In the genomic region with DNA sequence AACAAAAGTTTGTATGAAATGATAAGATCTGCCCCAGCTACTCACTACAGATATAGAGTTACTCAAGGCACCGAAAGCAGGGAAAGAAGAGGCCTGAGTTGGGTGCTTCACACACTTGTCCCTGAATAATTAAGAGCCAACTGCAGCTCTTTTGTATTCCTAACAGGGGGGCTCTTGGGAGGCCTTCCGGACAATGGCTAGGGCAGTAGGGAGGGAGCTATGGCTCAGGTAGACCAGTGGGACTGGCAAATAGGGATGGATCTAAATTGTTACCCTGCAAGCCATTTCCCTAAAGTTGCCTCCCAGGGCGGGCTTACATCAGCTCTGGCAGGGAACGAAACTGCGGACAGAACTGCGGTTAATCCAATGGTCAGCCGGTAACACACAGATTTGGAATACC, we compare ENCODE assay signal across 17 cellular contexts. TPM values are rescaled to one million over a fixed set of nuclear protein-coding genes. Genes with fewer than 3 reads are reported as not detected.
DNase-seq lines count a peak whose midpoint lies in the region; ATAC-seq and TF ChIP-seq lines count a peak whose summit lies in the region.
"Had no signal": no experiment of that assay in that cellular context is flagged by ENCODE, and none has a peak within 500 bp of the region (broad histone marks: within the 10 kb centered on the region; RNA-seq: fewer than 3 reads in every experiment).

No MANE protein-coding gene starts in this region.

- H3K9me3 Mint-ChIP-seq in H9, result no peaks in the 10 kb centered on the region; a peak in 1 of 5 replicates
- H3K9me3 Mint-ChIP-seq: CD8-positive, alpha-beta T cell had no signal

- no peak overlapping the region for H2BK12ac ChIP-seq in H9 (ENCODE audit: insufficient read length, low read depth, low read length)

- no peak overlapping the region for H4K91ac ChIP-seq in H9 (ENCODE audit: insufficient read length, low read depth, low read length)

- peak overlapping the region; percentile 16; the same call in 1 of the 2 replicates for H3K14ac ChIP-seq in H9 (ENCODE audit: insufficient read depth, low read length)

- H3K4me1 ChIP-seq in H9 (ENCODE audit: insufficient read depth, low read length) (peaks cover 22% of the 10 kb centered on the region; the same call in 1 of the 2 replicates), iPS-18a (ENCODE audit: control insufficient read depth, low read depth, low read length) (peaks cover 40% of the 10 kb centered on the region), parathyroid adenoma (peaks cover 12% of the 10 kb centered on the region)
- H3K4me1 ChIP-seq: HAP-1 had no signal

- H3T11ph ChIP-seq in H9 (ENCODE audit: low read length), result no peak overlapping the region

- no peak overlapping the region for H3K23ac ChIP-seq in H9 (ENCODE audit: insufficient read length, low read depth, low read length)

- no peak overlapping the region for H4K5ac ChIP-seq in H9 (ENCODE audit: insufficient read length, low read depth, low read length)

- DNase-seq in H9, result peak; percentile 42
- DNase-seq in SK-N-MC (ENCODE audit: low read depth, low spot score), result no peak
- no peak for DNase-seq in stimulated activated CD4-positive, alpha-beta T cell treated with anti-CD3 and anti-CD28 coated beads, Interleukin-4, amount 100 ng/mL, for 4 hours
- no peak for DNase-seq in NCI-H1930 (lab: John Stamatoyannopoulos, UW)
- DNase-seq: C1 segment of cervical spinal cord; CD8-positive, alpha-beta T cell; NCI-H2081; NCI-H748 treated with DMSO at 0.1 percent for 48 hours; PC-9; RPMI8226; SHP77; SW 1271 had no signal

- peaks cover 41 to 60% of the 10 kb centered on the region in 2 experiments for H3K4me1 Mint-ChIP-seq in H9

- peaks cover 55% of the 10 kb centered on the region for H3K27me3 Mint-ChIP-seq in H9 (ENCODE audit: low read depth)

- H3K9me3 ChIP-seq in H9 (ENCODE audit: control insufficient read depth, low read depth, low read length), result no peaks in the 10 kb centered on the region
- no peaks in the 10 kb centered on the region for H3K9me3 ChIP-seq in SK-N-MC (ENCODE audit: low read depth, low read length)
- no peaks in the 10 kb centered on the region for H3K9me3 ChIP-seq in iPS-18a (ENCODE audit: control insufficient read depth, low read depth, low read length)
- H3K9me3 ChIP-seq in parathyroid adenoma (ENCODE audit: control insufficient read depth, low read length), result no peaks in the 10 kb centered on the region

- TF ChIP-seq CTCF in H9 (conservative IDR thresholded peaks at IDR 0.05) (no peak), parathyroid adenoma (IDR thresholded peaks at IDR 0.05) (no peak)

- H4K20me1 ChIP-seq in H9 (ENCODE audit: control insufficient read depth, insufficient read depth, insufficient read length), result no peaks in the 10 kb centered on the region

- H2BK120ac ChIP-seq in H9 (ENCODE audit: low read depth, low read length, poor library complexity, severe bottlenecking), result no peak overlapping the region

- no peak overlapping the region for H2BK20ac ChIP-seq in H9 (ENCODE audit: low read depth, low read length, poor library complexity, severe bottlenecking)

- H3K9ac ChIP-seq in H9 (ENCODE audit: extremely low read depth, insufficient read length, low read length) (no peak overlapping the region), SK-N-MC (ENCODE audit: insufficient read length) (no peak overlapping the region), iPS-18a (ENCODE audit: low read length) (no peak overlapping the region), parathyroid adenoma (no peak overlapping the region)

- H3K4me3 Mint-ChIP-seq in H9, result peak overlapping the region in 1 of 2 experiments; percentile 50; a peak in 3 of 5 replicates
- H3K4me3 Mint-ChIP-seq: CD8-positive, alpha-beta T cell; IgD-negative memory B cell had no signal

- H4K8ac ChIP-seq in H9 (replicated peaks; ENCODE audit: insufficient read length, low read depth, low read length), result no peak overlapping the region

- H2BK5ac ChIP-seq in H9 (ENCODE audit: insufficient read length, low read length), result no peak overlapping the region

- no peaks in the 10 kb centered on the region for H3K79me2 ChIP-seq in H9 (ENCODE audit: insufficient read depth, low read length)
- no peaks in the 10 kb centered on the region for H3K79me2 ChIP-seq in parathyroid adenoma

- no peaks in the 10 kb centered on the region for H3K79me1 ChIP-seq in H9 (ENCODE audit: insufficient read depth, low read depth, low read length, poor library complexity, severe bottlenecking)

- peak overlapping the region in 1 of 3 experiments; percentile 20; a peak in 1 of 7 replicates for H3K27ac Mint-ChIP-seq in H9
- H3K27ac Mint-ChIP-seq: CD8-positive, alpha-beta T cell; IgD-negative memory B cell had no signal

- H2AK5ac ChIP-seq in H9 (ENCODE audit: insufficient read length, low read length), result no peak overlapping the region

- peaks cover 0 to 6% (median 0%) of the 10 kb centered on the region in 3 experiments; a peak in 3 of 7 replicates for H3K36me3 Mint-ChIP-seq in H9 (ENCODE audit: insufficient read depth in 1 of 3, low read depth in 3 of 3)
- H3K36me3 Mint-ChIP-seq: CD8-positive, alpha-beta T cell; IgD-negative memory B cell had no signal

- H3K4ac ChIP-seq in H9 (ENCODE audit: low read depth, low read length), result no peak overlapping the region

- H3K56ac ChIP-seq in H9 (ENCODE audit: insufficient read length, low read depth, low read length), result no peak overlapping the region

- H3K4me3 ChIP-seq in SK-N-MC (0 out of 2 replicates have a peak overlapping the region, but pooled peaks have one; percentile 1), iPS-18a (ENCODE audit: low read length) (peak overlapping the region; percentile 23), parathyroid adenoma (ENCODE audit: low read depth, low read length) (no peak overlapping the region)
- H3K4me3 ChIP-seq: HAP-1, PC-9 had no signal

- H3K27ac ChIP-seq in H9 (ENCODE audit: insufficient read length, low read depth, low read length) (no peak overlapping the region), SK-N-MC (0 out of 2 replicates have a peak overlapping the region, but pooled peaks have one; percentile 0), iPS-18a (ENCODE audit: low read length) (no peak overlapping the region), parathyroid adenoma (no peak overlapping the region)
- H3K27ac ChIP-seq: PC-9 had no signal

- H3K23me2 ChIP-seq in H9 (ENCODE audit: insufficient read length, low read depth, low read length, poor library complexity, severe bottlenecking), result peaks cover 8% of the 10 kb centered on the region

- peaks cover 79% of the 10 kb centered on the region for H3K36me3 ChIP-seq in SK-N-MC (ENCODE audit: insufficient read depth, low read length)
- H3K36me3 ChIP-seq in iPS-18a (ENCODE audit: control insufficient read depth, low read depth, low read length), result no peaks in the 10 kb centered on the region
- H3K36me3 ChIP-seq in parathyroid adenoma (ENCODE audit: control insufficient read depth, insufficient read depth, low read length), result no peaks in the 10 kb centered on the region
- H3K36me3 ChIP-seq: HAP-1 had no signal

- H3K27me3 ChIP-seq in H9 (ENCODE audit: insufficient read depth, low read length), result peaks cover 7% of the 10 kb centered on the region; the same call in 1 of the 2 replicates
- H3K27me3 ChIP-seq in iPS-18a (ENCODE audit: control insufficient read depth, insufficient read depth, low read length), result peaks cover 13% of the 10 kb centered on the region
- H3K27me3 ChIP-seq in parathyroid adenoma (ENCODE audit: control insufficient read depth, insufficient read depth, low read length), result no peaks in the 10 kb centered on the region

- ATAC-seq in HG03521 (IDR thresholded peaks at IDR 0.05; ENCODE audit: unreplicated experiment), result no peak
- ATAC-seq: CD8-positive, alpha-beta T cell had no signal

- H3K18ac ChIP-seq in H9 (ENCODE audit: insufficient read length, low read depth, low read length), result no peak overlapping the region

- H3K4me2 ChIP-seq in H9 (ENCODE audit: insufficient read depth, insufficient read length, low read length), result peak overlapping the region; percentile 14
- H3K4me2 ChIP-seq in parathyroid adenoma (ENCODE audit: low read length), result peak overlapping the region; percentile 27
- H3K4me2 ChIP-seq: PC-9 had no signal

- H2AFZ ChIP-seq in H9 (ENCODE audit: low read length) (no peak overlapping the region), parathyroid adenoma (no peak overlapping the region)
- H2AFZ ChIP-seq: PC-9 had no signal

- no CpG with 5 or more reads among the region's 7 CpGs for whole genome bisulfite sequencing in H9 (ENCODE audit: extremely low coverage, insufficient read length, low lambda C conversion rate)

- no peak overlapping the region for H2BK15ac ChIP-seq in H9 (ENCODE audit: low read depth, low read length)

RNA-seq across cellular contexts. Expression of a gene that starts 6.2 kb away (rescaled TPM):
- total RNA-seq in H9 (2021), result 8.3 and 9.4 TPM in 2 replicates
- total RNA-seq: CD8-positive, alpha-beta T cell; PC-9 had no signal

RNA-seq across cellular contexts. Expression of a gene that starts 45.4 kb away (rescaled TPM):
- 21.9 and 24.3 TPM in 2 replicates for total RNA-seq in H9 (2021)
